In the genomic region with DNA sequence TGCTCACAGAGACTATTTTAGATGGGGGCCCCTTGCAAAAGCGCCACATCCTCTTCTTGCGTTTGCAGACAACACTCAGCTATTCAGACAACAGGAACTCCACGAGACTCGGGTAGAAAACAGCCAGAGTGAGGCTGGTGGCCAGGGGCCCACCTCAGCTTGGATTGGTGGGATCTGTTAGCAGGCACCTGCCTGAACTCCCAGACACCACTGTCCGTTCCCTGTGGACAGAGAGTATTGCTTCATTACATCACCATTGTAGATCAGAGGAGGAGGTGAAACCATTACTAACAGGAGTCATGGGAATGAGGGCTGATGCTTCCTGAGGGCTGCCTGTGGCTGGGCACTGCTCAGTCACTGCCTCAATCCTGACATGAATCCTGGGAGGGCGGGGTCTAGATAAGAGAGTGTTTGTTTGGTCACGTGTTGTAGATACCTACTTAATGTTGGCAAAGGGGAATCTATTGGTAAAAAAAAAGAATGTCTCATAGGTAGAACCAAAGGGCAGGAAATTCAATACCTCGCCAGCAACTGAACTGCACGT, we compare ENCODE assay signal across 11 cellular contexts. TPM values are rescaled to one million over a fixed set of nuclear protein-coding genes. Genes with fewer than 3 reads are reported as not detected.
DNase-seq lines count a peak whose midpoint lies in the region; ATAC-seq, FAIRE-seq and TF ChIP-seq lines count a peak whose summit lies in the region.
"Had no signal": no experiment of that assay in that cellular context is flagged by ENCODE, and none has a peak within 500 bp of the region (broad histone marks: within the 10 kb centered on the region; RNA-seq: fewer than 3 reads in every experiment).

No MANE protein-coding gene starts in this region.

- H3K27ac Mint-ChIP-seq in astrocyte (ENCODE audit: unreplicated experiment) = peak overlapping the region; percentile 60
- no peak overlapping the region for H3K27ac Mint-ChIP-seq in H9
- H3K27ac Mint-ChIP-seq: WTC11 had no signal

- no peak overlapping the region for H3K9ac ChIP-seq in astrocyte (ENCODE audit: low read length)
- no peak overlapping the region for H3K9ac ChIP-seq in H9 (ENCODE audit: extremely low read depth, insufficient read length, low read length)

- peak overlapping the region; percentile 61 for H3K27ac ChIP-seq in DOHH2 (ENCODE audit: low read depth, low read length)
- H3K27ac ChIP-seq in astrocyte (ENCODE audit: low read depth, low read length) = no peak overlapping the region
- H3K27ac ChIP-seq in WERI-Rb-1 = no peak overlapping the region
- H3K27ac ChIP-seq in H9 (ENCODE audit: insufficient read length, low read depth, low read length) = no peak overlapping the region
- H3K27ac ChIP-seq: neutrophil had no signal

- DNase-seq in NCI-H226 (peak; percentile 61), astrocyte (ENCODE audit: low read depth) (peak; percentile 19), mucosa of gallbladder (ENCODE audit: low spot score) (peak; percentile 77), WERI-Rb-1 (no peak), H9 (no peak)
- DNase-seq: stimulated activated CD4-positive, alpha-beta T cell treated with anti-CD3 and anti-CD28 coated beads, Interleukin-4, amount 100 ng/mL, for 24 hours had no signal

- H3K4me3 ChIP-seq in DOHH2 (ENCODE audit: low read length) = peak overlapping the region; percentile 50
- no peak overlapping the region for H3K4me3 ChIP-seq in astrocyte (ENCODE audit: insufficient read depth, low read depth, low read length)
- H3K4me3 ChIP-seq in WERI-Rb-1 (ENCODE audit: low read depth, low read length) = no peak overlapping the region

- H3K27me3 Mint-ChIP-seq in astrocyte (ENCODE audit: low read depth, unreplicated experiment) (no peaks in the 10 kb centered on the region), H9 (ENCODE audit: low read depth) (no peaks in the 10 kb centered on the region; the same call in 1 of the 2 replicates)

- no peak overlapping the region for H3K4ac ChIP-seq in H9 (ENCODE audit: low read depth, low read length)

- H4K20me1 ChIP-seq in DOHH2 (ENCODE audit: control insufficient read depth, insufficient read depth, low read depth, low read length) (no peaks in the 10 kb centered on the region), astrocyte (ENCODE audit: insufficient read depth, low read length) (no peaks in the 10 kb centered on the region), H9 (ENCODE audit: control insufficient read depth, insufficient read depth, insufficient read length) (no peaks in the 10 kb centered on the region)

- H3T11ph ChIP-seq in H9 (ENCODE audit: low read length) = no peak overlapping the region

- no peak overlapping the region for H3K56ac ChIP-seq in H9 (ENCODE audit: insufficient read length, low read depth, low read length)

- H3K9me3 ChIP-seq in DOHH2 (ENCODE audit: control insufficient read depth, insufficient read depth, low read length) = no peaks in the 10 kb centered on the region
- H3K9me3 ChIP-seq in astrocyte (ENCODE audit: insufficient read depth, low read depth, low read length) = no peaks in the 10 kb centered on the region
- H3K9me3 ChIP-seq in WERI-Rb-1 (ENCODE audit: severe bottlenecking) = no peaks in the 10 kb centered on the region
- H3K9me3 ChIP-seq in H9 (ENCODE audit: control insufficient read depth, low read depth, low read length) = no peaks in the 10 kb centered on the region
- H3K9me3 ChIP-seq: neutrophil had no signal

- H3K36me3 Mint-ChIP-seq in astrocyte (ENCODE audit: low read depth, unreplicated experiment) = no peaks in the 10 kb centered on the region
- H3K36me3 Mint-ChIP-seq in H9 (ENCODE audit: insufficient read depth in 1 of 3, low read depth in 3 of 3) = peaks cover 0 to 4% (median 3%) of the 10 kb centered on the region in 3 experiments; a peak in 3 of 7 replicates
- H3K36me3 Mint-ChIP-seq: WTC11 had no signal

- no CpG with 5 or more reads among the region's 9 CpGs for WGBS in H9 (ENCODE audit: extremely low coverage, insufficient read length, low lambda C conversion rate)

- TF ChIP-seq CTCF in DOHH2 (IDR thresholded peaks at IDR 0.05; ENCODE audit: low read depth, low read length, poor library complexity, severe bottlenecking) = no peak
- no peak for TF ChIP-seq CTCF in astrocyte (IDR thresholded peaks at IDR 0.05; ENCODE audit: insufficient read depth, low read depth, low read length)
- TF ChIP-seq CTCF in WERI-Rb-1 (IDR thresholded peaks at IDR 0.05; ENCODE audit: low read depth, low read length) = no peak
- TF ChIP-seq CTCF in H9 (conservative IDR thresholded peaks at IDR 0.05) = no peak

- H4K8ac ChIP-seq in H9 (replicated peaks; ENCODE audit: insufficient read length, low read depth, low read length) = no peak overlapping the region

- H3F3A ChIP-seq in DOHH2 (ENCODE audit: control insufficient read depth, insufficient read depth) = peaks cover 5% of the 10 kb centered on the region; the same call in 1 of the 2 replicates

- H3K4me1 Mint-ChIP-seq in astrocyte (ENCODE audit: low read depth, unreplicated experiment) (peaks cover 7% of the 10 kb centered on the region), H9 (no peaks in the 10 kb centered on the region)
- H3K4me1 Mint-ChIP-seq: WTC11 had no signal

- H2BK5ac ChIP-seq in H9 (ENCODE audit: insufficient read length, low read length) = no peak overlapping the region

- no peak overlapping the region for H2BK20ac ChIP-seq in H9 (ENCODE audit: low read depth, low read length, poor library complexity, severe bottlenecking)

- H3K79me1 ChIP-seq in H9 (ENCODE audit: insufficient read depth, low read depth, low read length, poor library complexity, severe bottlenecking) = no peaks in the 10 kb centered on the region

- no peak overlapping the region for H2BK120ac ChIP-seq in H9 (ENCODE audit: low read depth, low read length, poor library complexity, severe bottlenecking)

- H3K36me3 ChIP-seq in DOHH2 (ENCODE audit: control insufficient read depth, low read length) = no peaks in the 10 kb centered on the region
- H3K36me3 ChIP-seq in astrocyte (ENCODE audit: insufficient read depth, low read length) = no peaks in the 10 kb centered on the region
- no peaks in the 10 kb centered on the region for H3K36me3 ChIP-seq in WERI-Rb-1
- H3K36me3 ChIP-seq: neutrophil had no signal

- H4K91ac ChIP-seq in H9 (ENCODE audit: insufficient read length, low read depth, low read length) = no peak overlapping the region

- H3K9me3 Mint-ChIP-seq in astrocyte (ENCODE audit: unreplicated experiment) = no peaks in the 10 kb centered on the region
- peaks cover 5 to 10% of the 10 kb centered on the region in 2 experiments for H3K9me3 Mint-ChIP-seq in H9

- H2AK5ac ChIP-seq in H9 (ENCODE audit: insufficient read length, low read length) = no peak overlapping the region

- H2BK15ac ChIP-seq in H9 (ENCODE audit: low read depth, low read length) = no peak overlapping the region

- H3K4me1 ChIP-seq in DOHH2 (ENCODE audit: control insufficient read depth, low read length) = peaks cover 63% of the 10 kb centered on the region
- no peaks in the 10 kb centered on the region for H3K4me1 ChIP-seq in astrocyte (ENCODE audit: insufficient read depth, low read length)
- H3K4me1 ChIP-seq in H9 (ENCODE audit: insufficient read depth, low read length) = no peaks in the 10 kb centered on the region

- no peak overlapping the region for H3K18ac ChIP-seq in H9 (ENCODE audit: insufficient read length, low read depth, low read length)

- FAIRE-seq in astrocyte (lab: Jason Lieb, UNC) = no peak

- no peak overlapping the region for H3K14ac ChIP-seq in H9 (ENCODE audit: insufficient read depth, low read length)

- H4K5ac ChIP-seq in H9 (ENCODE audit: insufficient read length, low read depth, low read length) = no peak overlapping the region

- H2AFZ ChIP-seq in astrocyte (ENCODE audit: low read depth, low read length) (no peak overlapping the region), H9 (ENCODE audit: low read length) (no peak overlapping the region)

- no peak overlapping the region for H3K23ac ChIP-seq in H9 (ENCODE audit: insufficient read length, low read depth, low read length)

- H3K27me3 ChIP-seq in DOHH2 (ENCODE audit: control insufficient read depth, low read length) = no peaks in the 10 kb centered on the region
- H3K27me3 ChIP-seq in astrocyte (ENCODE audit: insufficient read depth, low read length) = no peaks in the 10 kb centered on the region
- no peaks in the 10 kb centered on the region for H3K27me3 ChIP-seq in WERI-Rb-1 (ENCODE audit: insufficient read depth, low read depth, severe bottlenecking)
- no peaks in the 10 kb centered on the region for H3K27me3 ChIP-seq in H9 (ENCODE audit: insufficient read depth, low read length)
- H3K27me3 ChIP-seq: neutrophil had no signal

- no peak overlapping the region for H2BK12ac ChIP-seq in H9 (ENCODE audit: insufficient read length, low read depth, low read length)

- H3K4me2 ChIP-seq in DOHH2 (ENCODE audit: low read length) (peak overlapping the region; percentile 68), astrocyte (ENCODE audit: low read length) (no peak overlapping the region), H9 (ENCODE audit: insufficient read depth, insufficient read length, low read length) (no peak overlapping the region)

- no peak for ATAC-seq in HG03196 (IDR thresholded peaks at IDR 0.05; ENCODE audit: unreplicated experiment)
- no peak for ATAC-seq in GM21423 (IDR thresholded peaks at IDR 0.05; ENCODE audit: unreplicated experiment)
- ATAC-seq: WTC11 had no signal

- no peaks in the 10 kb centered on the region for H3K9me2 ChIP-seq in DOHH2 (replicated peaks; ENCODE audit: control insufficient read depth, low read length)

- H3K23me2 ChIP-seq in H9 (ENCODE audit: insufficient read length, low read depth, low read length, poor library complexity, severe bottlenecking) = peaks cover under 1% of the 10 kb centered on the region

- no peak overlapping the region for H3K4me3 Mint-ChIP-seq in astrocyte (ENCODE audit: unreplicated experiment)
- no peak overlapping the region for H3K4me3 Mint-ChIP-seq in H9
- H3K4me3 Mint-ChIP-seq: WTC11 had no signal

- H3K79me2 ChIP-seq in DOHH2 (ENCODE audit: control insufficient read depth, low read length) (peaks cover 1% of the 10 kb centered on the region), astrocyte (ENCODE audit: insufficient read depth, low read length) (peaks cover under 1% of the 10 kb centered on the region), H9 (ENCODE audit: insufficient read depth, low read length) (no peaks in the 10 kb centered on the region)

RNA-seq across cellular contexts. Expression of gene RAPGEF1, which starts 4.4 kb away (rescaled TPM):
- total RNA-seq in astrocyte (63.2 and 76.8 TPM in 2 replicates), mucosa of gallbladder (75.9 TPM), H9 (2021) (53.9 and 55.6 TPM in 2 replicates)

Comparison
In these comparisons a context has a peak if more than half of its experiments do, and no peak if none do; other contexts are left out.
1. DNase-seq: peak in NCI-H226 (single experiment), astrocyte (single experiment) and mucosa of gallbladder (single experiment); none in WERI-Rb-1 (single experiment) and H9 (single experiment).